23 cellular contexts compared by ENCODE assay signal in genomic region chr19:45547211-45547770, GRCh38. TPM values are rescaled to one million over a fixed set of nuclear protein-coding genes. Genes with fewer than 3 reads are reported as not detected.
DNase-seq lines count a peak whose midpoint lies in the region; ATAC-seq, FAIRE-seq and TF ChIP-seq lines count a peak whose summit lies in the region.
"Had no signal": no experiment of that assay in that cellular context is flagged by ENCODE, and none has a peak within 500 bp of the region (broad histone marks: within the 10 kb centered on the region; RNA-seq: fewer than 3 reads in every experiment).

No MANE protein-coding gene starts in this region.

- no peak overlapping the region for H3K4me3 ChIP-seq in HepG2 (replicated peaks in 1 of 3; ENCODE audit: insufficient read depth in 1 of 3, low read depth in 2 of 3, low read length in 3 of 3)
- no peak overlapping the region for H3K4me3 ChIP-seq in right lobe of liver
- H3K4me3 ChIP-seq in ovary: no peak overlapping the region
- H3K4me3 ChIP-seq in breast epithelium: no peak overlapping the region
- H3K4me3 ChIP-seq: left lung, prostate gland, sigmoid colon had no signal

- no peak for TF ChIP-seq EP300 in HepG2 (IDR thresholded peaks at IDR 0.05; ENCODE audit: low read depth in 2 of 2, low read length in 2 of 2)
- no peak for TF ChIP-seq EP300 in HepG2 (CRISPR knock-in tag; IDR thresholded peaks at IDR 0.05; ENCODE audit: borderline replicate concordance)
- TF ChIP-seq EP300 in ovary (IDR thresholded peaks at IDR 0.05): no peak

- TF ChIP-seq POLR2A in HepG2 (IDR thresholded peaks at IDR 0.05; ENCODE audit: insufficient read depth in 1 of 2, low read depth in 2 of 2, low read length in 2 of 2): no peak
- no peak for TF ChIP-seq POLR2A in right lobe of liver (IDR thresholded peaks at IDR 0.05)
- no peak for TF ChIP-seq POLR2A in ovary (IDR thresholded peaks at IDR 0.05)
- TF ChIP-seq POLR2A in breast epithelium (IDR thresholded peaks at IDR 0.05): no peak

- ATAC-seq in HepG2 (peak; percentile 64), right lobe of liver (no peak), T-helper 17 cell (no peak)
- ATAC-seq: activated T-helper 17 cell treated with anti-CD3 and anti-CD28 coated beads, Interleukin-2, amount 50 U/mL, for 72 hours had no signal

- no peaks in the 10 kb centered on the region for H3K36me3 ChIP-seq in HepG2 (replicated peaks in 1 of 2; ENCODE audit: control insufficient read depth in 1 of 2, insufficient read depth in 2 of 2, low read length in 2 of 2)
- H3K36me3 ChIP-seq in right lobe of liver: no peaks in the 10 kb centered on the region
- no peaks in the 10 kb centered on the region for H3K36me3 ChIP-seq in ovary
- no peaks in the 10 kb centered on the region for H3K36me3 ChIP-seq in breast epithelium
- H3K36me3 ChIP-seq: left lung, prostate gland, sigmoid colon had no signal

- H3K9me3 ChIP-seq in HepG2 (ENCODE audit: low read length) (no peaks in the 10 kb centered on the region), right lobe of liver (no peaks in the 10 kb centered on the region), T-helper 17 cell (ENCODE audit: control insufficient read depth, low read length, poor library complexity, severe bottlenecking) (no peaks in the 10 kb centered on the region), ovary (no peaks in the 10 kb centered on the region), breast epithelium (no peaks in the 10 kb centered on the region)
- H3K9me3 ChIP-seq: left lung, prostate gland, sigmoid colon had no signal

- no peaks in the 10 kb centered on the region for H3K36me3 Mint-ChIP-seq in T-helper 17 cell (ENCODE audit: low read depth)
- H3K36me3 Mint-ChIP-seq: activated CD4-positive, alpha-beta memory T cell treated with anti-CD3 and anti-CD28 coated beads for 36 hours; activated naive CD4-positive, alpha-beta T cell treated with anti-CD3 and anti-CD28 coated beads, Interleukin-2, amount 50 U/mL, for 24 hours had no signal

- WGBS in HepG2 (ENCODE audit: low lambda C conversion rate): 56% methylated on average over 9 of the region's 10 CpGs
- WGBS in right lobe of liver (ENCODE audit: insufficient coverage, low coverage, low lambda C conversion rate, missing lambda C conversion rate): 78% methylated on average over 10 of the region's 10 CpGs
- WGBS in ovary, 3 donors: 67 to 79% (median 71%) methylated on average over 10 of the region's 10 CpGs

- H3K27me3 Mint-ChIP-seq in T-helper 17 cell: no peaks in the 10 kb centered on the region
- H3K27me3 Mint-ChIP-seq: activated CD4-positive, alpha-beta memory T cell treated with anti-CD3 and anti-CD28 coated beads for 36 hours; activated naive CD4-positive, alpha-beta T cell treated with anti-CD3 and anti-CD28 coated beads, Interleukin-2, amount 50 U/mL, for 24 hours; activated T-helper 17 cell treated with anti-CD3 and anti-CD28 coated beads, Interleukin-2, amount 50 U/mL, for 72 hours; CD8-positive, alpha-beta memory T cell; stimulated activated naive CD8-positive, alpha-beta T cell treated with anti-CD3 and anti-CD28 coated beads, Interleukin-15, Interleukin-2, amounts not matched to agents 100 ng/mL and 50 ng/mL, for 24 hours had no signal

- H3K4me1 Mint-ChIP-seq in T-helper 17 cell: peaks cover 6% of the 10 kb centered on the region
- H3K4me1 Mint-ChIP-seq: activated naive CD4-positive, alpha-beta T cell treated with anti-CD3 and anti-CD28 coated beads, Interleukin-2, amount 50 U/mL, for 24 hours had no signal

- H4K20me1 ChIP-seq in HepG2 (ENCODE audit: insufficient read depth, low read length): no peaks in the 10 kb centered on the region

- no peak for TF ChIP-seq CTCF in HepG2 (CRISPR knock-in tag; IDR thresholded peaks at IDR 0.05)
- no peak for TF ChIP-seq CTCF in right lobe of liver (IDR thresholded peaks at IDR 0.05)
- no peak for TF ChIP-seq CTCF in ovary (IDR thresholded peaks at IDR 0.05)
- no peak for TF ChIP-seq CTCF in breast epithelium (IDR thresholded peaks at IDR 0.05)

- H3K27me3 ChIP-seq in HepG2 (ENCODE audit: control insufficient read depth in 1 of 2, insufficient read depth in 2 of 2, low read length in 2 of 2) (no peaks in the 10 kb centered on the region), right lobe of liver (no peaks in the 10 kb centered on the region), ovary (no peaks in the 10 kb centered on the region), breast epithelium (no peaks in the 10 kb centered on the region)
- H3K27me3 ChIP-seq: left lung, sigmoid colon had no signal

- TF ChIP-seq RAD21 in HepG2 (CRISPR knock-in tag; IDR thresholded peaks at IDR 0.05): no peak

- peak overlapping the region; percentile 27 for H3K27ac Mint-ChIP-seq in T-helper 17 cell
- H3K27ac Mint-ChIP-seq: activated CD4-positive, alpha-beta memory T cell treated with anti-CD3 and anti-CD28 coated beads for 36 hours; activated naive CD4-positive, alpha-beta T cell treated with anti-CD3 and anti-CD28 coated beads, Interleukin-2, amount 50 U/mL, for 24 hours; activated T-helper 17 cell treated with anti-CD3 and anti-CD28 coated beads, Interleukin-2, amount 50 U/mL, for 72 hours; stimulated activated naive CD8-positive, alpha-beta T cell treated with anti-CD3 and anti-CD28 coated beads, Interleukin-15, Interleukin-2, amounts not matched to agents 100 ng/mL and 50 ng/mL, for 24 hours had no signal

- H2AFZ ChIP-seq in HepG2 (ENCODE audit: low read length): no peak overlapping the region

- POLR2A ChIA-PET in HepG2 (lab: Yijun Ruan, JAX): no interaction called here

- FAIRE-seq in HepG2 (lab: Jason Lieb, UNC): no peak
- FAIRE-seq: A204.1, colon had no signal

- no peaks in the 10 kb centered on the region for H3K79me2 ChIP-seq in HepG2 (ENCODE audit: insufficient read depth, low read length)

- in situ Hi-C loops in HepG2 (cut with HindIII; ENCODE audit: extremely low pct_ligation_motif_present, low pct_unique_long_range_greater_than_20kb): no loop called here

- H3K27ac ChIP-seq in HepG2 (ENCODE audit: extremely low read length, insufficient read depth, low read length) (peak overlapping the region; percentile 48), right lobe of liver (no peak overlapping the region), ovary (no peak overlapping the region), breast epithelium (peak overlapping the region in 1 of 2 donors; percentile 25)
- H3K27ac ChIP-seq: left lung, prostate gland, sigmoid colon had no signal

- H3K4me3 Mint-ChIP-seq in T-helper 17 cell: no peak overlapping the region
- H3K4me3 Mint-ChIP-seq: activated CD4-positive, alpha-beta memory T cell treated with anti-CD3 and anti-CD28 coated beads for 36 hours; activated naive CD4-positive, alpha-beta T cell treated with anti-CD3 and anti-CD28 coated beads, Interleukin-2, amount 50 U/mL, for 24 hours; activated T-helper 17 cell treated with anti-CD3 and anti-CD28 coated beads, Interleukin-2, amount 50 U/mL, for 72 hours; CD8-positive, alpha-beta memory T cell; stimulated activated naive CD8-positive, alpha-beta T cell treated with anti-CD3 and anti-CD28 coated beads, Interleukin-15, Interleukin-2, amounts not matched to agents 100 ng/mL and 50 ng/mL, for 24 hours had no signal

- DNase-seq in HepG2 (ENCODE audit: low spot score): no peak
- DNase-seq in right lobe of liver: no peak
- DNase-seq in T-helper 17 cell: no peak
- DNase-seq in COR-L47 (lab: John Stamatoyannopoulos, UW): no peak
- no peak for DNase-seq in ovary
- DNase-seq in breast epithelium (ENCODE audit: low spot score in 2 of 2): no peak
- DNase-seq: activated CD4-positive, alpha-beta memory T cell treated with anti-CD3 and anti-CD28 coated beads for 36 hours; activated CD4-positive, CD25-positive, alpha-beta regulatory T cell; effector CD4-positive, alpha-beta T cell; left lung; NCI-H1092 treated with DMSO at 0.1 percent for 48 hours; NCI-H2029 treated with DMSO at 0.1 percent for 48 hours; RPMI8226; sigmoid colon; T-helper 1 cell had no signal

- BruUV-seq in HepG2 (replicated peaks; lab: Mats Ljungman, UMichigan): no TSS peak

- CTCF ChIA-PET in HepG2 (lab: Yijun Ruan, JAX; ENCODE audit: low intra/inter-chr PET ratio, low total read pairs): no interaction called here

- intact Hi-C loops in HepG2 (cut with micrococcal nuclease; ENCODE audit: unreplicated experiment): no loop called here
- intact Hi-C loops in right lobe of liver (cut with DNase I): no loop called here
- intact Hi-C loops in ovary (cut with DNase I): no loop called here
- intact Hi-C loops in breast epithelium (cut with DNase I; ENCODE audit: low total_unique reads): no loop called here

- H3K4me1 ChIP-seq in HepG2 (ENCODE audit: insufficient read depth, low read length): peaks cover 26% of the 10 kb centered on the region
- no peaks in the 10 kb centered on the region for H3K4me1 ChIP-seq in right lobe of liver
- H3K4me1 ChIP-seq in ovary (ENCODE audit: insufficient read depth): no peaks in the 10 kb centered on the region
- H3K4me1 ChIP-seq in breast epithelium: no peaks in the 10 kb centered on the region
- H3K4me1 ChIP-seq: prostate gland had no signal

- H3K4me2 ChIP-seq in HepG2 (ENCODE audit: low read depth, low read length): peak overlapping the region; percentile 41; the same call in 1 of the 2 replicates

- 0 out of 2 replicates have a peak overlapping the region, but pooled peaks have one; percentile 10 for H3K9ac ChIP-seq in HepG2 (ENCODE audit: insufficient read depth, low read depth, low read length)

RNA-seq across cellular contexts. Expression of gene OPA3, which starts 37.3 kb away (rescaled TPM):
- total RNA-seq in HepG2 (2016; rRNA removed; fragmentation: Illumina TruSeq; extraction: Trizol): 7.8 and 8.3 TPM in 2 replicates
- total RNA-seq in HepG2 (2016; cell fraction: cytosol; rRNA removed; fragmentation: Illumina TruSeq; extraction: Trizol; ENCODE audit: low read depth): 0.81 and 1.1 TPM in 2 replicates
- 9.0 and 9.2 TPM in 2 replicates for total RNA-seq in HepG2 (2016; cell fraction: insoluble cytoplasmic fraction; rRNA removed; fragmentation: Illumina TruSeq; extraction: Trizol)
- 3.3 and 3.4 TPM in 2 replicates for total RNA-seq in HepG2 (2016; cell fraction: membrane; rRNA removed; fragmentation: Illumina TruSeq; extraction: Trizol)
- 3.2 and 4.2 TPM in 2 replicates for total RNA-seq in HepG2 (2016; cell fraction: nucleus; rRNA removed; fragmentation: Illumina TruSeq; extraction: Trizol)
- 16.6 and 17.7 TPM in 2 replicates for polyA plus RNA-seq in HepG2 (2011; rRNA removed)
- 13.1 and 15.8 TPM in 2 replicates for polyA plus RNA-seq in HepG2 (2011; cell fraction: cytosol; rRNA removed)
- polyA plus RNA-seq in HepG2 (2011; cell fraction: nucleus; rRNA removed): 7.5 and 8.6 TPM in 2 replicates
- polyA plus RNA-seq in HepG2 (2012): 5.2 and 7.4 TPM in 2 replicates
- polyA plus RNA-seq in HepG2 (2016; cell fraction: cytosol; fragmentation: Illumina TruSeq; extraction: Trizol; ENCODE audit: low read depth): 0.77 TPM in 2 replicates
- 10.0 and 10.6 TPM in 2 replicates for polyA plus RNA-seq in HepG2 (2016; cell fraction: insoluble cytoplasmic fraction; fragmentation: Illumina TruSeq; extraction: Trizol; ENCODE audit: low read depth)
- 1.6 and 2.3 TPM in 2 replicates for polyA plus RNA-seq in HepG2 (2016; cell fraction: membrane; fragmentation: Illumina TruSeq; extraction: Trizol; ENCODE audit: low read depth)
- polyA plus RNA-seq in HepG2 (2016; cell fraction: nucleus; fragmentation: Illumina TruSeq; extraction: Trizol; ENCODE audit: insufficient read depth, low read depth): 7.8 and 8.0 TPM in 2 replicates
- polyA minus RNA-seq in HepG2 (2011; rRNA and poly(A)+ RNA removed; ENCODE audit: low replicate concordance): 21.3 and 30.2 TPM in 2 replicates
- 7.1 and 7.5 TPM in 2 replicates for polyA minus RNA-seq in HepG2 (2011; cell fraction: cytosol; rRNA and poly(A)+ RNA removed)
- polyA minus RNA-seq in HepG2 (2011; cell fraction: nucleus; rRNA and poly(A)+ RNA removed): 2.6 and 3.0 TPM in 2 replicates
- total RNA-seq in right lobe of liver: 10 to 100 TPM in 2 of 6 experiments, 1 to 10 TPM in 4; 6.7 to 18.1 (median 8.1) TPM
- 1 to 10 TPM; 8.3 to 9.4 TPM for total RNA-seq in T-helper 17 cell
- total RNA-seq in ovary: 10 to 100 TPM in 4 of 7 donors, 1 to 10 TPM in 3; 2.0 to 16.6 (median 12.3) TPM
- polyA plus RNA-seq in ovary: 1 to 10 TPM; 3.3 to 8.9 TPM
- 10 to 100 TPM in 1 of 3 donors, 1 to 10 TPM in 2; 6.6 to 11.4 (median 7.2) TPM for total RNA-seq in breast epithelium

RNA-seq across cellular contexts. Expression of gene VASP, which starts 40.0 kb away (rescaled TPM):
- total RNA-seq in HepG2 (2016; rRNA removed; fragmentation: Illumina TruSeq; extraction: Trizol): 64.6 and 67.1 TPM in 2 replicates
- total RNA-seq in HepG2 (2016; cell fraction: cytosol; rRNA removed; fragmentation: Illumina TruSeq; extraction: Trizol; ENCODE audit: low read depth): 22.8 and 24.0 TPM in 2 replicates
- total RNA-seq in HepG2 (2016; cell fraction: insoluble cytoplasmic fraction; rRNA removed; fragmentation: Illumina TruSeq; extraction: Trizol): 60.7 and 68.5 TPM in 2 replicates
- total RNA-seq in HepG2 (2016; cell fraction: membrane; rRNA removed; fragmentation: Illumina TruSeq; extraction: Trizol): 55.3 and 59.3 TPM in 2 replicates
- total RNA-seq in HepG2 (2016; cell fraction: nucleus; rRNA removed; fragmentation: Illumina TruSeq; extraction: Trizol): 38.8 and 40.6 TPM in 2 replicates
- 41.8 and 49.1 TPM in 2 replicates for polyA plus RNA-seq in HepG2 (2011; rRNA removed)
- 29.9 and 46.4 TPM in 2 replicates for polyA plus RNA-seq in HepG2 (2011; cell fraction: cytosol; rRNA removed)
- 78.2 and 83.1 TPM in 2 replicates for polyA plus RNA-seq in HepG2 (2011; cell fraction: nucleus; rRNA removed)
- 30.9 and 35.9 TPM in 2 replicates for polyA plus RNA-seq in HepG2 (2012)
- 20.6 and 22.3 TPM in 2 replicates for polyA plus RNA-seq in HepG2 (2016; cell fraction: cytosol; fragmentation: Illumina TruSeq; extraction: Trizol; ENCODE audit: low read depth)
- polyA plus RNA-seq in HepG2 (2016; cell fraction: insoluble cytoplasmic fraction; fragmentation: Illumina TruSeq; extraction: Trizol; ENCODE audit: low read depth): 75.4 and 76.4 TPM in 2 replicates
- 40.8 and 44.1 TPM in 2 replicates for polyA plus RNA-seq in HepG2 (2016; cell fraction: membrane; fragmentation: Illumina TruSeq; extraction: Trizol; ENCODE audit: low read depth)
- polyA plus RNA-seq in HepG2 (2016; cell fraction: nucleus; fragmentation: Illumina TruSeq; extraction: Trizol; ENCODE audit: insufficient read depth, low read depth): 70.9 and 74.4 TPM in 2 replicates
- 38.0 and 110 TPM in 2 replicates for polyA minus RNA-seq in HepG2 (2011; rRNA and poly(A)+ RNA removed; ENCODE audit: low replicate concordance)
- polyA minus RNA-seq in HepG2 (2011; cell fraction: cytosol; rRNA and poly(A)+ RNA removed): 36.7 and 47.2 TPM in 2 replicates
- polyA minus RNA-seq in HepG2 (2011; cell fraction: nucleus; rRNA and poly(A)+ RNA removed): 31.7 and 50.2 TPM in 2 replicates
- 10 to 100 TPM; 19.4 to 64.1 (median 30.6) TPM for total RNA-seq in right lobe of liver
- 100 to 1,000 TPM in 1 of 2 donors, 10 to 100 TPM in 1; 99.7 to 101 TPM for total RNA-seq in T-helper 17 cell
- 10 to 100 TPM; 15.7 to 83.2 (median 58.2) TPM for total RNA-seq in ovary
- polyA plus RNA-seq in ovary: 10 to 100 TPM; 23.9 to 48.4 TPM
- 10 to 100 TPM; 31.8 to 61.6 (median 52.2) TPM for total RNA-seq in breast epithelium

RNA-seq across cellular contexts. Expression of gene PPM1N, which starts 49.0 kb away (rescaled TPM):
- total RNA-seq in HepG2 (2016; rRNA removed; fragmentation: Illumina TruSeq; extraction: Trizol): 0.31 and 0.67 TPM in 2 replicates
- total RNA-seq in HepG2 (2016; cell fraction: cytosol; rRNA removed; fragmentation: Illumina TruSeq; extraction: Trizol; ENCODE audit: low read depth): 0.53 and 0.71 TPM in 2 replicates
- 0.48 and 0.91 TPM in 2 replicates for total RNA-seq in HepG2 (2016; cell fraction: insoluble cytoplasmic fraction; rRNA removed; fragmentation: Illumina TruSeq; extraction: Trizol)
- 0.72 and 1.2 TPM in 2 replicates for total RNA-seq in HepG2 (2016; cell fraction: membrane; rRNA removed; fragmentation: Illumina TruSeq; extraction: Trizol)
- not detected in 2 replicates for total RNA-seq in HepG2 (2016; cell fraction: nucleus; rRNA removed; fragmentation: Illumina TruSeq; extraction: Trizol)
- 1.3 and 1.8 TPM in 2 replicates for polyA plus RNA-seq in HepG2 (2011; rRNA removed)
- 2.6 TPM in 2 replicates for polyA plus RNA-seq in HepG2 (2011; cell fraction: cytosol; rRNA removed)
- polyA plus RNA-seq in HepG2 (2011; cell fraction: nucleus; rRNA removed): 1.1 and 2.1 TPM in 2 replicates
- polyA plus RNA-seq in HepG2 (2012): 1.4 and 1.9 TPM in 2 replicates
- polyA plus RNA-seq in HepG2 (2016; cell fraction: cytosol; fragmentation: Illumina TruSeq; extraction: Trizol; ENCODE audit: low read depth): 0.86 and 1.5 TPM in 2 replicates
- 0.76 TPM in 1 of 2 replicates, not detected in the other for polyA plus RNA-seq in HepG2 (2016; cell fraction: insoluble cytoplasmic fraction; fragmentation: Illumina TruSeq; extraction: Trizol; ENCODE audit: low read depth)
- polyA plus RNA-seq in HepG2 (2016; cell fraction: membrane; fragmentation: Illumina TruSeq; extraction: Trizol; ENCODE audit: low read depth): 0.77 and 1.1 TPM in 2 replicates
- polyA plus RNA-seq in HepG2 (2016; cell fraction: nucleus; fragmentation: Illumina TruSeq; extraction: Trizol; ENCODE audit: insufficient read depth, low read depth): 1.2 TPM in 1 of 2 replicates, not detected in the other
- polyA minus RNA-seq in HepG2 (2011; rRNA and poly(A)+ RNA removed; ENCODE audit: low replicate concordance): 0.23 TPM in 1 of 2 replicates, not detected in the other
- polyA minus RNA-seq in HepG2 (2011; cell fraction: cytosol; rRNA and poly(A)+ RNA removed): not detected in 2 replicates
- 0.50 TPM in 1 of 2 replicates, not detected in the other for polyA minus RNA-seq in HepG2 (2011; cell fraction: nucleus; rRNA and poly(A)+ RNA removed)
- total RNA-seq in right lobe of liver: 1 to 10 TPM in 2 of 6 experiments, under 1 TPM in 3, not detected in 1; 0.32 to 2.0 (median 0.51) TPM
- 1 to 10 TPM; 3.8 to 8.5 TPM for total RNA-seq in T-helper 17 cell
- total RNA-seq in ovary: 1 to 10 TPM in 3 of 7 donors, under 1 TPM in 3, not detected in 1; 0.40 to 1.7 (median 1.0) TPM
- under 1 TPM; 0.21 to 0.93 TPM for polyA plus RNA-seq in ovary
- 1 to 10 TPM; 1.8 to 2.5 (median 2.3) TPM for total RNA-seq in breast epithelium

RNA-seq across cellular contexts. Expression of gene RTN2, which starts 50.4 kb away (rescaled TPM):
- total RNA-seq in HepG2 (2016; rRNA removed; fragmentation: Illumina TruSeq; extraction: Trizol) (2.1 and 2.9 TPM in 2 replicates), right lobe of liver (1 to 10 TPM; 1.5 to 7.2 (median 2.9) TPM), T-helper 17 cell (1 to 10 TPM; 2.3 to 6.2 TPM), ovary (1 to 10 TPM in 5 of 7 donors, under 1 TPM in 2; 0.63 to 4.7 (median 2.5) TPM), breast epithelium (10 to 100 TPM in 1 of 3 donors, 1 to 10 TPM in 2; 5.9 to 15.1 (median 7.2) TPM)
- total RNA-seq in HepG2 (2016; cell fraction: cytosol; rRNA removed; fragmentation: Illumina TruSeq; extraction: Trizol; ENCODE audit: low read depth): 5.1 and 6.2 TPM in 2 replicates
- total RNA-seq in HepG2 (2016; cell fraction: insoluble cytoplasmic fraction; rRNA removed; fragmentation: Illumina TruSeq; extraction: Trizol): 2.0 and 3.5 TPM in 2 replicates
- total RNA-seq in HepG2 (2016; cell fraction: membrane; rRNA removed; fragmentation: Illumina TruSeq; extraction: Trizol): 6.2 and 8.3 TPM in 2 replicates
- 2.3 and 2.8 TPM in 2 replicates for total RNA-seq in HepG2 (2016; cell fraction: nucleus; rRNA removed; fragmentation: Illumina TruSeq; extraction: Trizol)
- polyA plus RNA-seq in HepG2 (2011; rRNA removed) (17.1 and 18.0 TPM in 2 replicates), ovary (1 to 10 TPM; 3.0 to 5.0 TPM)
- polyA plus RNA-seq in HepG2 (2011; cell fraction: cytosol; rRNA removed): 13.2 and 17.0 TPM in 2 replicates
- polyA plus RNA-seq in HepG2 (2011; cell fraction: nucleus; rRNA removed): 12.6 and 14.7 TPM in 2 replicates
- polyA plus RNA-seq in HepG2 (2012): 11.2 and 15.2 TPM in 2 replicates
- 8.6 and 9.5 TPM in 2 replicates for polyA plus RNA-seq in HepG2 (2016; cell fraction: cytosol; fragmentation: Illumina TruSeq; extraction: Trizol; ENCODE audit: low read depth)
- 3.9 and 4.7 TPM in 2 replicates for polyA plus RNA-seq in HepG2 (2016; cell fraction: insoluble cytoplasmic fraction; fragmentation: Illumina TruSeq; extraction: Trizol; ENCODE audit: low read depth)
- polyA plus RNA-seq in HepG2 (2016; cell fraction: membrane; fragmentation: Illumina TruSeq; extraction: Trizol; ENCODE audit: low read depth): 9.5 and 9.7 TPM in 2 replicates
- polyA plus RNA-seq in HepG2 (2016; cell fraction: nucleus; fragmentation: Illumina TruSeq; extraction: Trizol; ENCODE audit: insufficient read depth, low read depth): 11.0 and 11.5 TPM in 2 replicates
- polyA minus RNA-seq in HepG2 (2011; rRNA and poly(A)+ RNA removed; ENCODE audit: low replicate concordance): 6.0 and 30.0 TPM in 2 replicates
- 7.6 and 8.3 TPM in 2 replicates for polyA minus RNA-seq in HepG2 (2011; cell fraction: cytosol; rRNA and poly(A)+ RNA removed)
- 7.1 and 7.6 TPM in 2 replicates for polyA minus RNA-seq in HepG2 (2011; cell fraction: nucleus; rRNA and poly(A)+ RNA removed)

RNA-seq across cellular contexts. Expression of gene GPR4, which starts 54.7 kb away (rescaled TPM):
- total RNA-seq in HepG2 (2016; rRNA removed; fragmentation: Illumina TruSeq; extraction: Trizol): not detected in 2 replicates
- not detected in 2 replicates for total RNA-seq in HepG2 (2016; cell fraction: cytosol; rRNA removed; fragmentation: Illumina TruSeq; extraction: Trizol; ENCODE audit: low read depth)
- not detected in 2 replicates for total RNA-seq in HepG2 (2016; cell fraction: insoluble cytoplasmic fraction; rRNA removed; fragmentation: Illumina TruSeq; extraction: Trizol)
- not detected in 2 replicates for total RNA-seq in HepG2 (2016; cell fraction: membrane; rRNA removed; fragmentation: Illumina TruSeq; extraction: Trizol)
- not detected in 2 replicates for total RNA-seq in HepG2 (2016; cell fraction: nucleus; rRNA removed; fragmentation: Illumina TruSeq; extraction: Trizol)
- polyA plus RNA-seq in HepG2 (2011; rRNA removed): 0.15 TPM in 1 of 2 replicates, not detected in the other
- polyA plus RNA-seq in HepG2 (2011; cell fraction: cytosol; rRNA removed): not detected in 2 replicates
- not detected in 2 replicates for polyA plus RNA-seq in HepG2 (2011; cell fraction: nucleus; rRNA removed)
- polyA plus RNA-seq in HepG2 (2012): not detected in 2 replicates
- not detected in 2 replicates for polyA plus RNA-seq in HepG2 (2016; cell fraction: cytosol; fragmentation: Illumina TruSeq; extraction: Trizol; ENCODE audit: low read depth)
- not detected in 2 replicates for polyA plus RNA-seq in HepG2 (2016; cell fraction: insoluble cytoplasmic fraction; fragmentation: Illumina TruSeq; extraction: Trizol; ENCODE audit: low read depth)
- not detected in 2 replicates for polyA plus RNA-seq in HepG2 (2016; cell fraction: membrane; fragmentation: Illumina TruSeq; extraction: Trizol; ENCODE audit: low read depth)
- polyA plus RNA-seq in HepG2 (2016; cell fraction: nucleus; fragmentation: Illumina TruSeq; extraction: Trizol; ENCODE audit: insufficient read depth, low read depth): not detected in 2 replicates
- 0.12 TPM in 1 of 2 replicates, not detected in the other for polyA minus RNA-seq in HepG2 (2011; rRNA and poly(A)+ RNA removed; ENCODE audit: low replicate concordance)
- not detected in 2 replicates for polyA minus RNA-seq in HepG2 (2011; cell fraction: cytosol; rRNA and poly(A)+ RNA removed)
- not detected in 2 replicates for polyA minus RNA-seq in HepG2 (2011; cell fraction: nucleus; rRNA and poly(A)+ RNA removed)
- 1 to 10 TPM in 4 of 6 experiments, under 1 TPM in 2; 0.83 to 3.1 (median 1.3) TPM for total RNA-seq in right lobe of liver
- not detected for total RNA-seq in T-helper 17 cell
- 1 to 10 TPM in 5 of 7 donors, under 1 TPM in 2; 0.60 to 4.5 (median 2.4) TPM for total RNA-seq in ovary
- polyA plus RNA-seq in ovary: 10 to 100 TPM in 1 of 2 donors, 1 to 10 TPM in 1; 3.0 to 11.9 TPM
- total RNA-seq in breast epithelium: 1 to 10 TPM; 1.1 to 8.8 (median 1.2) TPM
- total RNA-seq: activated CD4-positive, alpha-beta memory T cell treated with anti-CD3 and anti-CD28 coated beads for 36 hours; CD8-positive, alpha-beta memory T cell; H4 had no signal
- polyA plus RNA-seq: CD8-positive, alpha-beta memory T cell had no signal
